19 cellular contexts compared by ENCODE assay signal in the genomic region with DNA sequence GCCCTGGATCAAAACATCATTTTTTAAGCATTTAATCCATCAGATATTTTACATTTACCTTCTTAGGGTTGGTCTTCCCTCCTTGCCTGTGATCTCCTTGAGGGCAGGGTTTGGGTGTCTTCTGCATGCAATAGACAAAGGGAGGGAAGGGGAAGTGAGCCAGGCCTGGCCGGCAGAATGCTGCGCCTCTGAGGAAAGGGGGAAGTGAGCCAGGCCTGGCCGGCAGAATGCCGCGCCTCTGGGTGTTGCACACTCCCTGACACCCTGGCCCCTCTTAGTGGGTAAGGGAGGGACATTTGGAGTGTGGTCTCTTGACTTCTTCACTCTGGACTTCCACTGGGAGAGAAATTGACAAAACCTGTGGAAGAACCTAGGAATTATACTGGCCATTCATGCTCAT. TPM values are rescaled to one million over a fixed set of nuclear protein-coding genes. Genes with fewer than 3 reads are reported as not detected.
DNase-seq lines count a peak whose midpoint lies in the region; ATAC-seq and TF ChIP-seq lines count a peak whose summit lies in the region.
"Had no signal": no experiment of that assay in that cellular context is flagged by ENCODE, and none has a peak within 500 bp of the region (broad histone marks: within the 10 kb centered on the region; RNA-seq: fewer than 3 reads in every experiment).

No MANE protein-coding gene starts in this region.

- peak overlapping the region; percentile 42 for H3K27ac ChIP-seq in endodermal cell (ENCODE audit: low read depth, low read length)
- H3K27ac ChIP-seq: cardiac muscle cell, parathyroid adenoma had no signal

- peaks cover 77% of the 10 kb centered on the region for H3K36me3 ChIP-seq in endodermal cell (ENCODE audit: control insufficient read depth, insufficient read depth, low read length)

- no peak for TF ChIP-seq POLR2A in NB4 (IDR thresholded peaks at IDR 0.05; ENCODE audit: extremely low read depth, insufficient read length)

- H3K27me3 Mint-ChIP-seq in endodermal cell (ENCODE audit: insufficient read depth) (no peaks in the 10 kb centered on the region), nephron progenitor cell (ENCODE audit: low read depth, poor library complexity) (peaks cover 2% of the 10 kb centered on the region)
- no peaks in the 10 kb centered on the region for H3K27me3 Mint-ChIP-seq in naive thymus-derived CD8-positive, alpha-beta T cell

- H3K9ac ChIP-seq in endodermal cell (ENCODE audit: extremely low read depth, low read length, poor library complexity, severe bottlenecking), result no peak overlapping the region
- H3K9ac ChIP-seq: parathyroid adenoma had no signal

- H3K27me3 ChIP-seq in endodermal cell (ENCODE audit: control insufficient read depth, insufficient read depth, low read length, poor library complexity, severe bottlenecking), result no peaks in the 10 kb centered on the region
- H3K27me3 ChIP-seq: cardiac muscle cell had no signal

- WGBS in endodermal cell (ENCODE audit: insufficient coverage in 1 of 2, insufficient read length in 1 of 2), 2 experiments, result 90 to 93% methylated on average over 2 to 5 of the region's 5 CpGs

- ATAC-seq in naive thymus-derived CD8-positive, alpha-beta T cell, result no peak

- H3K4me3 Mint-ChIP-seq in endodermal cell (no peak overlapping the region), nephron progenitor cell (no peak overlapping the region)
- H3K4me3 Mint-ChIP-seq in naive thymus-derived CD8-positive, alpha-beta T cell, result no peak overlapping the region
- H3K4me3 Mint-ChIP-seq: H9 had no signal

- H3K4me3 ChIP-seq in NB4 (ENCODE audit: low read depth, low read length) (no peak overlapping the region), endodermal cell (ENCODE audit: low read length) (no peak overlapping the region)
- H3K4me3 ChIP-seq: cardiac muscle cell had no signal

- POLR2A ChIA-PET in naive thymus-derived CD8-positive, alpha-beta T cell (lab: Charles Lee), result no interaction called here

- DNase-seq in GDM1 (lab: John Stamatoyannopoulos, UW) (peak; percentile 12), NB4 (ENCODE audit: low read depth) (peak; percentile 89), endodermal cell (no peak), nephron progenitor cell (no peak), HK-2 (ENCODE audit: unreplicated experiment) (no peak), NCI-H82 treated with DMSO at 0.1 percent for 48 hours (lab: John Stamatoyannopoulos, UW; ENCODE audit: unreplicated experiment) (no peak), EL (no peak)
- no peak for DNase-seq in naive thymus-derived CD8-positive, alpha-beta T cell
- DNase-seq: activated naive CD4-positive, alpha-beta T cell treated with Interleukin-2 at 50 U/mL for 16 hours; AML-193; H9; NCI-H1436 treated with DMSO at 0.1 percent for 48 hours; NCI-H446 treated with DMSO at 0.1 percent for 48 hours; stimulated activated CD4-positive, alpha-beta T cell treated with anti-CD3 and anti-CD28 coated beads, Interleukin-4, amount 100 ng/mL, for 1 hour; stimulated activated naive CD4-positive, alpha-beta T cell; T1000 had no signal

- no peaks in the 10 kb centered on the region for H3K9me3 ChIP-seq in endodermal cell (ENCODE audit: control insufficient read depth, low read length)

- H3K9me3 Mint-ChIP-seq in endodermal cell, result no peaks in the 10 kb centered on the region
- H3K9me3 Mint-ChIP-seq in nephron progenitor cell, result peaks cover 8% of the 10 kb centered on the region
- peaks cover 0 to 1% (median 0%) of the 10 kb centered on the region in 9 donors for H3K9me3 Mint-ChIP-seq in naive thymus-derived CD8-positive, alpha-beta T cell
- H3K9me3 Mint-ChIP-seq: H9 had no signal

- H3K4me1 Mint-ChIP-seq in endodermal cell (no peaks in the 10 kb centered on the region), nephron progenitor cell (peaks cover 8% of the 10 kb centered on the region)
- peaks cover 30 to 52% (median 45%) of the 10 kb centered on the region in 4 donors for H3K4me1 Mint-ChIP-seq in naive thymus-derived CD8-positive, alpha-beta T cell
- H3K4me1 Mint-ChIP-seq: H9 had no signal

- H3K27ac Mint-ChIP-seq in endodermal cell, result peak overlapping the region; percentile 37
- H3K27ac Mint-ChIP-seq in nephron progenitor cell, result peak overlapping the region; percentile 29
- peak overlapping the region in 3 of 10 donors; percentile 11 to 45 (median 25) for H3K27ac Mint-ChIP-seq in naive thymus-derived CD8-positive, alpha-beta T cell

- TF ChIP-seq CTCF in NB4 (IDR thresholded peaks at IDR 0.05; ENCODE audit: low read depth, low read length), result no peak
- TF ChIP-seq CTCF in endodermal cell (conservative IDR thresholded peaks at IDR 0.05), result no peak
- no peak for TF ChIP-seq CTCF in nephron progenitor cell (IDR thresholded peaks at IDR 0.05)

- peaks cover 72% of the 10 kb centered on the region for H3K36me3 Mint-ChIP-seq in endodermal cell (ENCODE audit: low read depth)
- peaks cover 86% of the 10 kb centered on the region for H3K36me3 Mint-ChIP-seq in nephron progenitor cell (ENCODE audit: low read depth)
- peaks cover 29 to 99% (median 67%) of the 10 kb centered on the region in 3 donors for H3K36me3 Mint-ChIP-seq in naive thymus-derived CD8-positive, alpha-beta T cell

- H3K4me1 ChIP-seq in endodermal cell (ENCODE audit: control insufficient read depth, insufficient read depth, low read length), result no peaks in the 10 kb centered on the region
- H3K4me1 ChIP-seq: parathyroid adenoma had no signal

RNA-seq across cellular contexts. Expression of gene PSMF1, which starts 12.4 kb away (rescaled TPM):
- 10 to 100 TPM; 72.5 to 84.7 TPM for total RNA-seq in endodermal cell
- 57.3 TPM for polyA plus RNA-seq in endodermal cell (2013, experiment 1 of 2)
- polyA plus RNA-seq in endodermal cell (2013, experiment 2 of 2), result 52.1 TPM
- 100 to 1,000 TPM; 106 to 110 TPM for total RNA-seq in naive thymus-derived CD8-positive, alpha-beta T cell
- 100 to 1,000 TPM; 121 to 171 (median 152) TPM for polyA plus RNA-seq in naive thymus-derived CD8-positive, alpha-beta T cell

RNA-seq across cellular contexts. Expression of gene TMEM74B, which starts 53.9 kb away (rescaled TPM):
- 1 to 10 TPM; 3.1 to 4.3 TPM for total RNA-seq in endodermal cell
- 6.1 TPM for polyA plus RNA-seq in endodermal cell (2013, experiment 1 of 2)
- polyA plus RNA-seq in endodermal cell (2013, experiment 2 of 2), result 5.4 TPM
- total RNA-seq in naive thymus-derived CD8-positive, alpha-beta T cell, result not detected
- not detected for polyA plus RNA-seq in naive thymus-derived CD8-positive, alpha-beta T cell
- total RNA-seq: RPMI7951 had no signal

Comparison
In these comparisons a context has a peak if more than half of its experiments do, and no peak if none do; other contexts are left out.
1. DNase-seq: peak in GDM1 (single experiment) and NB4 (single experiment); none in endodermal cell (single experiment), nephron progenitor cell (single experiment), HK-2 (single experiment), naive thymus-derived CD8-positive, alpha-beta T cell (0 of 10), NCI-H82 treated with DMSO at 0.1 percent for 48 hours (single experiment) and EL (single experiment).
2. RNA of gene TMEM74B, which starts 53.9 kb away (total RNA-seq): 3.1 to 4.3 TPM in endodermal cell; not detected in naive thymus-derived CD8-positive, alpha-beta T cell; every median in the first group is over 4 times any median in the second.